ENCODE assay signal across 31 cellular contexts in the genomic region with DNA sequence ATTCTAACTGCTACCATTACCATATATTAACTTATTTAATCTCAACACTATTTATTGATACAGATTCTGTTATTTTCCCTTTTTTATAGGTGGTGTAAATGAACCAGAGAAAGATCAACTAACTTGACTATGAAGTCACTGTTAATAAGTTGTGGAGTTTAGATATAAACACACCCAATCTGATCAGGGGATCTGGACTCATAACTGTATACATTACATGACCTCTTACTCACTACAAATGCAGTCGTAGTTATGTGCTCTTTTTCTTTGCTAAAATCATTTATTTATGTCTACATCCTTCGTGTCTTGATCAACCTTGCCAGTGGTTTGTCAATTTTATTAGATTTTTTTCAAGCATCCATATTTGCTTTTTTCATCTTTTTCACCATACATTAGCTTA.
"Had no signal": no experiment of that assay in that cellular context is flagged by ENCODE, and none has a peak within 500 bp of the region (broad histone marks: within the 10 kb centered on the region; RNA-seq: fewer than 3 reads in every experiment).

No MANE protein-coding gene starts in this region.

- H3K4me1 ChIP-seq: adrenal gland, body of pancreas, breast epithelium had no signal

- H3K9me3 ChIP-seq: adrenal gland, body of pancreas had no signal

- H3K27me3 ChIP-seq: adrenal gland, body of pancreas, brain microvascular endothelial cell, breast epithelium had no signal

- H3K36me3 ChIP-seq: adrenal gland, brain microvascular endothelial cell, breast epithelium had no signal

- H3K4me3 Mint-ChIP-seq: activated B cell treated with CpG ODN at 0.5 μM for 24 hours; activated CD4-positive, alpha-beta memory T cell treated with anti-CD3 and anti-CD28 coated beads for 36 hours; activated CD4-positive, alpha-beta T cell treated with anti-CD3 and anti-CD28 coated beads, Interleukin-2, amount 10 ng/mL, durations not matched to agents 24 days and 14 days; activated CD8-positive, alpha-beta T cell treated with anti-CD3 and anti-CD28 coated beads for 36 hours; activated naive CD4-positive, alpha-beta T cell treated with anti-CD3 and anti-CD28 coated beads for 36 hours; activated naive CD8-positive, alpha-beta T cell treated with anti-CD3 and anti-CD28 coated beads for 36 hours; activated T-cell treated with anti-CD3 and anti-CD28 coated beads, Interleukin-2, amount 50 U/mL, for 4 hours; activated T-cell treated with anti-CD3 and anti-CD28 coated beads, Interleukin-2, amount 50 U/mL, for 72 hours; activated T-helper 1 cell treated with anti-CD3 and anti-CD28 coated beads, Interleukin-12 subunit alpha, Interleukin-12 subunit beta, Interleukin-2, Interleukin-4 antibody, amounts not matched to agents 30 ng/mL and 10 ng/mL and 1 ng/mL, durations not matched to agents 14 hours and 24 hours and 36 hours; activated T-helper 17 cell treated with anti-CD3 and anti-CD28 coated beads, Interleukin-2, amount 50 U/mL, for 72 hours; T-helper 17 cell had no signal

- H3K9me3 Mint-ChIP-seq: activated CD4-positive, alpha-beta T cell treated with anti-CD3 and anti-CD28 coated beads, Interleukin-2, amount 10 ng/mL, durations not matched to agents 24 days and 14 days; activated naive CD4-positive, alpha-beta T cell treated with anti-CD3 and anti-CD28 coated beads for 36 hours had no signal

- H3K27ac ChIP-seq: adrenal gland, body of pancreas, brain microvascular endothelial cell, breast epithelium, VCaP had no signal

- H3K27ac Mint-ChIP-seq: activated B cell treated with CpG ODN at 0.5 μM for 24 hours; activated CD4-positive, alpha-beta memory T cell treated with anti-CD3 and anti-CD28 coated beads for 36 hours; activated CD4-positive, alpha-beta T cell treated with anti-CD3 and anti-CD28 coated beads, Interleukin-2, amount 10 ng/mL, durations not matched to agents 24 days and 14 days; activated CD8-positive, alpha-beta T cell treated with anti-CD3 and anti-CD28 coated beads for 36 hours; activated naive CD4-positive, alpha-beta T cell treated with anti-CD3 and anti-CD28 coated beads for 36 hours; activated naive CD4-positive, alpha-beta T cell treated with anti-CD3 and anti-CD28 coated beads, Interleukin-2, amount 50 U/mL, for 72 hours; activated naive CD8-positive, alpha-beta T cell treated with anti-CD3 and anti-CD28 coated beads for 36 hours; activated T-cell treated with anti-CD3 and anti-CD28 coated beads, Interleukin-2, amount 50 U/mL, for 72 hours; activated T-helper 1 cell treated with anti-CD3 and anti-CD28 coated beads, Interleukin-12 subunit alpha, Interleukin-12 subunit beta, Interleukin-2, Interleukin-4 antibody, amounts not matched to agents 30 ng/mL and 10 ng/mL and 1 ng/mL, durations not matched to agents 14 hours and 24 hours and 36 hours; activated T-helper 17 cell treated with anti-CD3 and anti-CD28 coated beads, Interleukin-2, amount 50 U/mL, for 72 hours; T-helper 17 cell had no signal

- H3K4me3 ChIP-seq: adrenal gland, body of pancreas, breast epithelium had no signal

- H3K36me3 Mint-ChIP-seq: activated CD4-positive, alpha-beta memory T cell treated with anti-CD3 and anti-CD28 coated beads for 36 hours; activated naive CD4-positive, alpha-beta T cell treated with anti-CD3 and anti-CD28 coated beads, Interleukin-2, amount 50 U/mL, for 72 hours; activated naive CD8-positive, alpha-beta T cell treated with anti-CD3 and anti-CD28 coated beads for 36 hours had no signal

- H3K4me1 Mint-ChIP-seq: activated B cell treated with CpG ODN at 0.5 μM for 24 hours; activated CD4-positive, alpha-beta T cell treated with anti-CD3 and anti-CD28 coated beads, Interleukin-2, amount 10 ng/mL, durations not matched to agents 24 days and 14 days; activated naive CD8-positive, alpha-beta T cell treated with anti-CD3 and anti-CD28 coated beads for 36 hours; activated T-helper 17 cell treated with anti-CD3 and anti-CD28 coated beads, Interleukin-2, amount 50 U/mL, for 72 hours; T-helper 17 cell had no signal

- H3K27me3 Mint-ChIP-seq: activated B cell treated with CpG ODN at 0.5 μM for 24 hours; activated CD4-positive, alpha-beta memory T cell treated with anti-CD3 and anti-CD28 coated beads for 36 hours; activated CD4-positive, alpha-beta T cell treated with anti-CD3 and anti-CD28 coated beads, Interleukin-2, amount 10 ng/mL, durations not matched to agents 24 days and 14 days; activated CD8-positive, alpha-beta T cell treated with anti-CD3 and anti-CD28 coated beads for 36 hours; activated naive CD8-positive, alpha-beta T cell treated with anti-CD3 and anti-CD28 coated beads for 36 hours; activated T-helper 17 cell treated with anti-CD3 and anti-CD28 coated beads, Interleukin-2, amount 50 U/mL, for 72 hours; T-helper 17 cell had no signal

- DNase-seq: activated B cell treated with CpG ODN at 0.5 μM for 24 hours; activated CD4-positive, alpha-beta memory T cell treated with anti-CD3 and anti-CD28 coated beads for 36 hours; activated CD4-positive, alpha-beta T cell treated with anti-CD3 and anti-CD28 coated beads for 4 hours; activated CD4-positive, alpha-beta T cell treated with anti-CD3 and anti-CD28 coated beads, Interleukin-2, amount 10 ng/mL, durations not matched to agents 24 days and 14 days; activated CD4-positive, alpha-beta T cell treated with anti-CD3 and anti-CD28 coated beads, Interleukin-2, amount 50 U/mL, for 1 hour; activated CD4-positive, alpha-beta T cell treated with anti-CD3 and anti-CD28 coated beads, Interleukin-2, amount 50 U/mL, for 4 hours; activated CD4-positive, CD25-positive, alpha-beta regulatory T cell treated with anti-CD3 and anti-CD28 coated beads, Interleukin-2, amount 50 U/mL, for 72 hours; activated CD8-positive, alpha-beta memory T cell treated with anti-CD3 and anti-CD28 coated beads, Interleukin-2, amount 50 U/mL, for 4 hours; activated CD8-positive, alpha-beta T cell treated with anti-CD3 and anti-CD28 coated beads for 36 hours; activated effector memory CD4-positive, alpha-beta T cell treated with anti-CD3 and anti-CD28 coated beads, Interleukin-2, amount 50 U/mL, for 16 hours; activated gamma-delta T cell treated with Interleukin-2 at 50 U/mL for 16 hours; activated naive CD4-positive, alpha-beta T cell; activated naive CD4-positive, alpha-beta T cell treated with anti-CD3 and anti-CD28 coated beads for 36 hours; activated naive CD4-positive, alpha-beta T cell treated with anti-CD3 and anti-CD28 coated beads, Interleukin-2, amount 50 U/mL, for 16 hours; activated naive CD8-positive, alpha-beta T cell treated with anti-CD3 and anti-CD28 coated beads for 36 hours; activated T-cell treated with anti-CD3 and anti-CD28 coated beads for 4 hours; activated T-cell treated with anti-CD3 and anti-CD28 coated beads, Interleukin-2, amount 50 U/mL, for 1 hour; activated T-cell treated with anti-CD3 and anti-CD28 coated beads, Interleukin-2, amount 50 U/mL, for 4 hours; activated T-cell treated with anti-CD3 and anti-CD28 coated beads, Interleukin-2, amount 50 U/mL, for 72 hours; adrenal gland; amniotic stem cell; aorta; body of pancreas; brain microvascular endothelial cell; central memory CD4-positive, alpha-beta T cell; T-helper 17 cell had no signal
